Comparison of ENCODE assay signal across 10 cellular contexts in genomic region chr1:39515417-39516086, GRCh38. TPM values are rescaled to one million over a fixed set of nuclear protein-coding genes. Genes with fewer than 3 reads are reported as not detected.
DNase-seq lines count a peak whose midpoint lies in the region; ATAC-seq and TF ChIP-seq lines count a peak whose summit lies in the region.
"Not testable (repeated sequence)": the region's sequence is repeated elsewhere in the genome, so short reads cannot be mapped to it uniquely, and the experiment has no call there.
"Had no signal": no experiment of that assay in that cellular context is flagged by ENCODE, and none has a peak within 500 bp of the region (broad histone marks: within the 10 kb centered on the region; RNA-seq: fewer than 3 reads in every experiment).

No MANE protein-coding gene starts in this region.

- POLR2A ChIA-PET in CD8-positive, alpha-beta memory T cell (lab: Charles Lee); HEK293 (lab: Yijun Ruan, JAX); T-cell (lab: Charles Lee); naive thymus-derived CD8-positive, alpha-beta T cell (lab: Charles Lee): not testable (repeated sequence)

- not testable (repeated sequence) for TF ChIP-seq CTCF in HEK293 (tag by site-specific recombination; IDR thresholded peaks at IDR 0.05); choroid plexus epithelial cell (conservative IDR thresholded peaks at IDR 0.05; ENCODE audit: low read depth, low read length)

- not testable (repeated sequence) for H3K4me1 ChIP-seq in CD8-positive, alpha-beta memory T cell (ENCODE audit: insufficient read depth, low read length); HEK293 (ENCODE audit: control insufficient read depth, insufficient read depth, low read length)

- DNase-seq in CD8-positive, alpha-beta memory T cell, result peak in 1 of 5 donors; percentile 43
- peak in 10 of 34 experiments; percentile 7 to 34 (median 20) for DNase-seq in T-cell
- DNase-seq in activated effector memory CD4-positive, alpha-beta T cell treated with anti-CD3 and anti-CD28 coated beads, Interleukin-2, amount 50 U/mL, for 16 hours, result peak; percentile 58
- peak; percentile 28 for DNase-seq in choroid plexus epithelial cell (ENCODE audit: low read depth)
- not testable (repeated sequence) for DNase-seq in left cardiac atrium; stimulated activated effector memory CD8-positive, alpha-beta T cell treated with anti-CD3 and anti-CD28 coated beads, Interleukin-12 subunit alpha, Interleukin-12 subunit beta, amount 100 ng/mL, for 72 hours (ENCODE audit: low spot score in 2 of 2)
- peak in 2 of 10 donors; percentile 38 to 48 for DNase-seq in naive thymus-derived CD8-positive, alpha-beta T cell

- H3K27me3 ChIP-seq in CD8-positive, alpha-beta memory T cell (ENCODE audit: insufficient read depth, low read length, poor library complexity, severe bottlenecking), result not testable (repeated sequence)

- ATAC-seq in T-cell (replicated peaks in 1 of 4) (peak in 3 of 4 experiments; percentile 37 to 63 (median 40)), left cardiac atrium (peak; percentile 65 to 75)
- peak; percentile 50 to 67 for ATAC-seq in naive thymus-derived CD8-positive, alpha-beta T cell
- ATAC-seq in stimulated activated effector memory CD8-positive, alpha-beta T cell treated with anti-CD3 and anti-CD28 coated beads, Interleukin-12 subunit alpha, Interleukin-12 subunit beta, amount 100 ng/mL, for 72 hours, result peak; percentile 35

- not testable (repeated sequence) for H3K4me3 ChIP-seq in CD8-positive, alpha-beta memory T cell (ENCODE audit: low read length)
- H3K4me3 ChIP-seq in HEK293 (ENCODE audit: low read depth, low read length) (peak overlapping the region; percentile 15; the same call in 1 of the 2 replicates), choroid plexus epithelial cell (ENCODE audit: low read depth, low read length) (peak overlapping the region; percentile 43)

- peak overlapping the region in 1 of 8 donors; percentile 50 for H3K27ac Mint-ChIP-seq in CD8-positive, alpha-beta memory T cell
- not testable (repeated sequence) for H3K27ac Mint-ChIP-seq in T-cell; naive thymus-derived CD8-positive, alpha-beta T cell; stimulated activated effector memory CD8-positive, alpha-beta T cell treated with anti-CD3 and anti-CD28 coated beads, Interleukin-12 subunit alpha, Interleukin-12 subunit beta, amount 100 ng/mL, for 72 hours

- H3K9me3 Mint-ChIP-seq in CD8-positive, alpha-beta memory T cell; T-cell; naive thymus-derived CD8-positive, alpha-beta T cell; stimulated activated effector memory CD8-positive, alpha-beta T cell treated with anti-CD3 and anti-CD28 coated beads, Interleukin-12 subunit alpha, Interleukin-12 subunit beta, amount 100 ng/mL, for 72 hours: not testable (repeated sequence)

- not testable (repeated sequence) for H3K36me3 Mint-ChIP-seq in CD8-positive, alpha-beta memory T cell; T-cell; naive thymus-derived CD8-positive, alpha-beta T cell; stimulated activated effector memory CD8-positive, alpha-beta T cell treated with anti-CD3 and anti-CD28 coated beads, Interleukin-12 subunit alpha, Interleukin-12 subunit beta, amount 100 ng/mL, for 72 hours

- peak overlapping the region in 4 of 7 donors; percentile 41 to 61 (median 53) for H3K4me3 Mint-ChIP-seq in CD8-positive, alpha-beta memory T cell
- peak overlapping the region in 1 of 3 donors; percentile 28 for H3K4me3 Mint-ChIP-seq in T-cell
- peak overlapping the region in 8 of 10 donors; percentile 24 to 71 (median 38) for H3K4me3 Mint-ChIP-seq in naive thymus-derived CD8-positive, alpha-beta T cell
- H3K4me3 Mint-ChIP-seq in stimulated activated effector memory CD8-positive, alpha-beta T cell treated with anti-CD3 and anti-CD28 coated beads, Interleukin-12 subunit alpha, Interleukin-12 subunit beta, amount 100 ng/mL, for 72 hours, result peak overlapping the region; percentile 61

- not testable (repeated sequence) for H3K36me3 ChIP-seq in CD8-positive, alpha-beta memory T cell (ENCODE audit: insufficient read depth, low read length); HEK293 (ENCODE audit: control insufficient read depth in 2 of 2, insufficient read depth in 1 of 2, low read length in 2 of 2)

- CTCF ChIA-PET in CD8-positive, alpha-beta memory T cell (lab: Charles Lee); HEK293 (lab: Yijun Ruan, JAX); T-cell (lab: Charles Lee): not testable (repeated sequence)

- H3K9me3 ChIP-seq in CD8-positive, alpha-beta memory T cell (ENCODE audit: low read length); HEK293 (ENCODE audit: control insufficient read depth, insufficient read depth, low read depth, low read length): not testable (repeated sequence)

- H3K27ac ChIP-seq in CD8-positive, alpha-beta memory T cell (ENCODE audit: low read depth, low read length); HEK293 (ENCODE audit: extremely low read depth, low read depth, low read length): not testable (repeated sequence)

- intact Hi-C loops in left cardiac atrium (cut with DNase I), result not testable (repeated sequence)

- H3K4me1 Mint-ChIP-seq in CD8-positive, alpha-beta memory T cell; T-cell; naive thymus-derived CD8-positive, alpha-beta T cell; stimulated activated effector memory CD8-positive, alpha-beta T cell treated with anti-CD3 and anti-CD28 coated beads, Interleukin-12 subunit alpha, Interleukin-12 subunit beta, amount 100 ng/mL, for 72 hours: not testable (repeated sequence)

- H3K27me3 Mint-ChIP-seq in CD8-positive, alpha-beta memory T cell; T-cell; naive thymus-derived CD8-positive, alpha-beta T cell: not testable (repeated sequence)

RNA-seq across cellular contexts. Expression of gene BMP8A, which starts 24.1 kb away (rescaled TPM):
- under 1 TPM in 1 of 2 experiments, not detected in 1; 0.18 TPM for total RNA-seq in CD8-positive, alpha-beta memory T cell
- not detected for polyA plus RNA-seq in CD8-positive, alpha-beta memory T cell
- total RNA-seq in T-cell (under 1 TPM in 1 of 5 donors, not detected in 4; 0.38 TPM), left cardiac atrium (1 to 10 TPM; 1.3 to 2.9 TPM)
- not detected for total RNA-seq in naive thymus-derived CD8-positive, alpha-beta T cell
- not detected for polyA plus RNA-seq in naive thymus-derived CD8-positive, alpha-beta T cell
- total RNA-seq: CD4-positive, alpha-beta memory T cell had no signal
- polyA plus RNA-seq: CD4-positive, alpha-beta memory T cell; esophagus had no signal
